7 cellular contexts compared by ENCODE assay signal in the genomic region with DNA sequence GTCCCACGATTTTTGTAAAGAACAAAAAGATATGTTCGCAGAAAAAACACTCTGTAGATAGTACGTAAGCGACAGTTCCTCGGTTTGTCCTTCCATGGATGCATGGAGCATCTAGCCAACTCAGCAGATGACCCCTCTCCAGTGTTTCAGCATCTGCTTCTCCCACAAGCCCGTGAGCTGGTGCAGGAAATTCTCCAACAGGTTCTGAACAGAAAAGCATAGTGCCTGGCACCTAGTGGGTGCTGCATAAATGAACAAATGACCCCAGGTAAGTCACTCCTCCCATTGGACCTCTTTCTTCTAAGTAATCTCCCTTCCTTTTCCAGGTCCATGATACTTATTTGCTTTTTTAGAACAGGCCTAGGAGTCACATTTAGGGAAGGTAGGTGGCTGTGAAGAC. TPM values are rescaled to one million over a fixed set of nuclear protein-coding genes. Genes with fewer than 3 reads are reported as not detected.
A peak's percentile ranks its signal among the peaks of the same experiment; 100 is the strongest.
DNase-seq lines count a peak whose midpoint lies in the region; ATAC-seq and TF ChIP-seq lines count a peak whose summit lies in the region.

No MANE protein-coding gene starts in this region.

- peaks cover 46% of the 10 kb centered on the region for H3K4me1 Mint-ChIP-seq in WTC11

- no peaks in the 10 kb centered on the region for H3K36me3 Mint-ChIP-seq in WTC11

- intact Hi-C loops in spleen (cut with DNase I; ENCODE audit: low total_unique reads), result loop anchor here (5.0 to 10.0 kb wide), 2 partner anchors 64 to 93 kb away; a partner anchor contains a TSS

- no peak for DNase-seq in HFF-Myc (ENCODE audit: extremely low read depth, low read depth)
- DNase-seq in WTC11 (ENCODE audit: low spot score), result no peak
- no peak for DNase-seq in spleen
- no peak for DNase-seq in ACHN
- no peak for DNase-seq in NCI-H1092 treated with DMSO at 0.1 percent for 48 hours (lab: John Stamatoyannopoulos, UW)

- H3K4me1 ChIP-seq in iPS-15b (ENCODE audit: control insufficient read depth, insufficient read depth, low read length) (peaks cover 11% of the 10 kb centered on the region), spleen (peaks cover 17 to 71% (median 56%) of the 10 kb centered on the region in 6 donors)

- H3K27ac ChIP-seq in spleen, result peak overlapping the region in 7 of 8 donors; percentile 98 to 100 (median 99)

- no peak for TF ChIP-seq POLR2A in spleen (IDR thresholded peaks at IDR 0.05)

- in situ Hi-C loops in ACHN (cut with HindIII; ENCODE audit: low pct_ligation_motif_present, low pct_unique_long_range_greater_than_20kb, low sequenced_read_pairs), result no loop called here

- H3K9ac ChIP-seq in iPS-15b (ENCODE audit: low read depth, low read length), result no peak overlapping the region

- H3K27me3 Mint-ChIP-seq in WTC11 (ENCODE audit: low read depth), result peaks cover 6% of the 10 kb centered on the region

- H3K4me3 ChIP-seq in HFF-Myc (replicated peaks; ENCODE audit: low read depth, low read length), result peak overlapping the region; percentile 43
- peak overlapping the region; percentile 56 for H3K4me3 ChIP-seq in iPS-15b (ENCODE audit: low read depth, low read length)
- H3K4me3 ChIP-seq in spleen, result peak overlapping the region; percentile 56 to 95 (median 88)

- H3K9me3 ChIP-seq in iPS-15b (ENCODE audit: control insufficient read depth, insufficient read depth, low read length) (no peaks in the 10 kb centered on the region), spleen (no peaks in the 10 kb centered on the region)

- ATAC-seq in WTC11 (no peak), GM18909 (IDR thresholded peaks at IDR 0.05; ENCODE audit: poor library complexity, unreplicated experiment) (no peak)

- H3K4me3 Mint-ChIP-seq in WTC11, result peak overlapping the region; percentile 60

- CTCF ChIA-PET in WTC11 (lab: Charles Lee), result interaction anchor here (1.0 to 1.4 kb wide), 2 partner anchors 19 to 92 kb away, joined by 3 to 4 read pairs; no protein-coding TSS in a partner anchor

- H3K36me3 ChIP-seq in iPS-15b (ENCODE audit: control insufficient read depth, insufficient read depth, low read length) (no peaks in the 10 kb centered on the region), spleen (peaks cover 0 to 4% (median 0%) of the 10 kb centered on the region in 6 donors)

- no peaks in the 10 kb centered on the region for H3K9me3 Mint-ChIP-seq in WTC11

- TF ChIP-seq CTCF in HFF-Myc (IDR thresholded peaks at IDR 0.05; ENCODE audit: low read depth, low read length, missing control alignments) (no peak), WTC11 (IDR thresholded peaks at IDR 0.05) (no peak), spleen (IDR thresholded peaks at IDR 0.05 in 8 of 11, conservative IDR thresholded peaks at IDR 0.05 in 3 of 11) (no peak)

- H3K27ac Mint-ChIP-seq in WTC11, result no peak overlapping the region

- POLR2A ChIA-PET in WTC11 (lab: Charles Lee), result no interaction called here

- 86 to 88% (median 87%) methylated on average over 6 of the region's 6 CpGs for WGBS in spleen, 5 donors

- H3K27me3 ChIP-seq in iPS-15b (ENCODE audit: control insufficient read depth, insufficient read depth, low read length), result peaks cover 12% of the 10 kb centered on the region
- no peaks in the 10 kb centered on the region for H3K27me3 ChIP-seq in spleen (replicated peaks in 1 of 7)

TF ChIP-seq in WTC11, 78 proteins besides CTCF, POLR2A, EP300 and RAD21:
- TF ChIP-seq ZBTB21 (CRISPR knock-in tag; IDR thresholded peaks at IDR 0.05; ENCODE audit: borderline replicate concordance), result no peak
- TF ChIP-seq CREM (CRISPR knock-in tag; IDR thresholded peaks at IDR 0.05), result no peak
- TF ChIP-seq, protein P1, sequence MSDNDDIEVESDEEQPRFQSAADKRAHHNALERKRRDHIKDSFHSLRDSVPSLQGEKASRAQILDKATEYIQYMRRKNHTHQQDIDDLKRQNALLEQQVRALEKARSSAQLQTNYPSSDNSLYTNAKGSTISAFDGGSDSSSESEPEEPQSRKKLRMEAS (CRISPR knock-in tag; IDR thresholded peaks at IDR 0.05), result 0 out of 2 replicates have a peak, but pooled peaks have one; percentile 25
- no peak for TF ChIP-seq ZNF396 (CRISPR knock-in tag; IDR thresholded peaks at IDR 0.05; ENCODE audit: borderline replicate concordance)

RNA-seq across cellular contexts. Expression of a gene that starts 1.0 kb away (rescaled TPM):
- total RNA-seq in WTC11 (2021) (18.5 to 23.2 TPM (median 21.0 TPM) in 3 replicates), spleen (10 to 100 TPM; 28.0 to 50.6 (median 46.7) TPM)
- polyA plus RNA-seq in spleen, result 1 to 10 TPM; 3.2 to 5.9 (median 3.3) TPM
